In the genomic region with DNA sequence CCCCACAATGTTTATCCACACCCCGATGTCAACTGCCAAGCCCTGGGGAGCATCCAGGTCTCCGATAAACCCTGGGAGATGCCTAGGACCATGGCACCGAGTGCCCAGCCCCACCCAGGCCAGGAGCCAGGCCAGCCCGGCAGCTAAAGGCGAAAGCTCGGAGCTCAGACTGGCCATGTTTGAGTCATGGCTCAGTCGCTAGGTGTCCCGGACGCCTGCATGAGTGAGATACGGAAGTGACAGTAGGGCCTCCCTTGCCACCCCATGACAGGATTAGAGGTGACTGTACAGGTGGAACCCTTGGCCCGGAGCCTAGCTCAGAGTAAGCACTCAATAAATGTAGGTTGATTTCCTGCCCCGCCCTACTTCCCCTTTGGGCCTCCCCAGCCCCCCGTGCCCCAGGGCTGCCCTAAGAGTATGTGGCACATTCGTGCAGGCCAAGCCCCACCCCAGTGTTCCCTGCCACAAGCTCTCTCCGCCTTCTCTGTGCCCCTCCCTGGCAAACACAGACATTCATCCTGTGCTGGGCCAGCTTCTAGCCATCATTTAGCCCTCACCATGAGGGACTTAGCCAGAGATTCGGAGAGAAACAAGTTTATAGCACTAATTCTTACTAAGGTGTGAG, we compare ENCODE assay signal across 8 cellular contexts. TPM values are rescaled to one million over a fixed set of nuclear protein-coding genes. Genes with fewer than 3 reads are reported as not detected.
DNase-seq lines count a peak whose midpoint lies in the region; ATAC-seq and TF ChIP-seq lines count a peak whose summit lies in the region.

No MANE protein-coding gene starts in this region.

- TF ChIP-seq CTCF in OCI-LY1 (IDR thresholded peaks at IDR 0.05; ENCODE audit: low read length) = 0 out of 2 replicates have a peak, but pooled peaks have one; percentile 12

- H4K20me1 ChIP-seq in OCI-LY1 (ENCODE audit: insufficient read depth, low read length) = no peaks in the 10 kb centered on the region

- peak overlapping the region; percentile 56 for H2AFZ ChIP-seq in OCI-LY1 (ENCODE audit: low read length)

- H3K9me2 ChIP-seq in OCI-LY1 (ENCODE audit: low read depth, low read length) = no peaks in the 10 kb centered on the region

- ATAC-seq in GM18870 (IDR thresholded peaks at IDR 0.05; ENCODE audit: unreplicated experiment) = peak; percentile 50
- peak; percentile 56 for ATAC-seq in left ventricle myocardium superior
- ATAC-seq in HG02588 (IDR thresholded peaks at IDR 0.05; ENCODE audit: unreplicated experiment) = no peak
- ATAC-seq in HG02763 (IDR thresholded peaks at IDR 0.05; ENCODE audit: unreplicated experiment) = no peak

- no peaks in the 10 kb centered on the region for H3F3A ChIP-seq in OCI-LY1 (ENCODE audit: insufficient read depth, low read length)

- H3K27ac ChIP-seq in OCI-LY1 (ENCODE audit: low read depth, low read length, poor library complexity, severe bottlenecking) = peak overlapping the region; percentile 80

- H3K36me3 ChIP-seq in OCI-LY1 (ENCODE audit: insufficient read depth, low read length) = no peaks in the 10 kb centered on the region

- H3K27me3 ChIP-seq in OCI-LY1 (ENCODE audit: insufficient read depth, low read length) = no peaks in the 10 kb centered on the region

- DNase-seq in activated T-helper 1 cell treated with anti-CD3 and anti-CD28 coated beads, Interleukin-2, amount 50 U/mL, for 16 hours (ENCODE audit: low read depth in 1 of 2, low spot score in 1 of 2) = peak; percentile 67 to 71
- DNase-seq in left ventricle myocardium superior = peak; percentile 52
- peak; percentile 48 to 80 (median 67) for DNase-seq in stimulated activated CD4-positive, alpha-beta T cell treated with anti-CD3 and anti-CD28 coated beads, TNF-alpha, amount 100 ng/mL, for 4 hours (ENCODE audit: low read depth in 3 of 3)
- no peak for DNase-seq in anterior cingulate cortex (lab: John Stamatoyannopoulos, UW)

- peak overlapping the region; percentile 42 for H3K4me3 ChIP-seq in OCI-LY1 (ENCODE audit: low read depth, low read length, poor library complexity, severe bottlenecking)

- no peaks in the 10 kb centered on the region for H3K9me3 ChIP-seq in OCI-LY1 (ENCODE audit: low read length)

- peak overlapping the region; percentile 64 for H3K9ac ChIP-seq in OCI-LY1 (ENCODE audit: low read length)

- peak overlapping the region; percentile 58 for H3K4me2 ChIP-seq in OCI-LY1 (ENCODE audit: low read length)

- H3K79me2 ChIP-seq in OCI-LY1 (ENCODE audit: insufficient read depth, low read length) = no peaks in the 10 kb centered on the region

- peaks cover 15% of the 10 kb centered on the region for H3K4me1 ChIP-seq in OCI-LY1 (ENCODE audit: insufficient read depth, low read length, severe bottlenecking)

- intact Hi-C loops in left ventricle myocardium superior (cut with micrococcal nuclease) = no loop called here

RNA-seq across cellular contexts. Expression of a gene that starts 5.8 kb away (rescaled TPM):
- total RNA-seq in left ventricle myocardium superior = 72.6 TPM

RNA-seq across cellular contexts. Expression of a gene that starts 41.2 kb away (rescaled TPM):
- 16.4 TPM for total RNA-seq in left ventricle myocardium superior

Comparison
In these comparisons a context has a peak if more than half of its experiments do, and no peak if none do; other contexts are left out.
1. ATAC-seq: peak in GM18870 (single experiment) and left ventricle myocardium superior (single experiment); none in HG02588 (single experiment) and HG02763 (single experiment).
2. DNase-seq: peak in activated T-helper 1 cell treated with anti-CD3 and anti-CD28 coated beads, Interleukin-2, amount 50 U/mL, for 16 hours (2 of 2), left ventricle myocardium superior (single experiment) and stimulated activated CD4-positive, alpha-beta T cell treated with anti-CD3 and anti-CD28 coated beads, TNF-alpha, amount 100 ng/mL, for 4 hours (3 of 3); none in anterior cingulate cortex (0 of 58).